Comparison of ENCODE assay signal across 9 cellular contexts in the genomic region with DNA sequence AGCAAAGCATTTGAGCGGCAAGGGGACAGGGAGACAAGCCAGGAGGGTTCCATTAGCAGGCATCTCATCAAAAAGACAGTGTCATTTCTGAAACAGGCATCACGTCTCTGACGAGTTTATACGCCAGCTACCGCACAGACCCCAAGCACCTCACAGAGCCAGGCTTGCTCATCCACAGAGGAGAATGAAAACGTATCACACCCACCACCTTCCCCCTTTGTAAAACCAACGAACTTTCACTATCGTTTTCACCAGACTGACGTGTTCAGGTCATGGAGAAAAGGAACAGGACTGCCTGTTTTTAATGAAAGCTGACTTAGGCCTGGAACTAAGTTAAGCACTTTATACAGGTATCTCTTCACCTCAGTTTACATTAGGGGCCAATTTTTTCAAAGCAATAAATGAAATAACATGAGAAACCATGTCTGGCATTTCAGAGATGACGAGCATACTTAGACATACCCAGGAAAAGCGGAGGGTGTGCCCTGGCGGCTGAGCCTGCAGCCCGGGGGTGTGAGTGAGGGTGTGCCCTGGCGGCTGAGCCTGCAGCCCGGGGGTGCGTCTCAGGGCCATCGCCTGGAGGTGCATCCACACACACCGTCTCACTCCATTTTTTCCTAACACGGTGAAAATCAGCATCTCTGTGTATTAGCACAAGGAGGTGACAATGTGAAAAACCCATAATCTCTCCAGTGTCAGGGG. TPM values are rescaled to one million over a fixed set of nuclear protein-coding genes. Genes with fewer than 3 reads are reported as not detected.
A peak's percentile ranks its signal among the peaks of the same experiment; 100 is the strongest.
DNase-seq lines count a peak whose midpoint lies in the region; ATAC-seq and TF ChIP-seq lines count a peak whose summit lies in the region.
"Had no signal": no experiment of that assay in that cellular context is flagged by ENCODE, and none has a peak within 500 bp of the region (broad histone marks: within the 10 kb centered on the region; RNA-seq: fewer than 3 reads in every experiment).

No MANE protein-coding gene starts in this region.

- DNase-seq in activated T-helper 1 cell treated with anti-CD3 and anti-CD28 coated beads, Interleukin-12 subunit alpha, Interleukin-12 subunit beta, Interleukin-2, Interleukin-4 antibody, amounts not matched to agents 30 ng/mL and 10 ng/mL and 1 ng/mL, durations not matched to agents 14 hours and 24 hours and 36 hours (ENCODE audit: low spot score) = peak; percentile 14
- peak; percentile 24 to 33 for DNase-seq in stimulated activated CD4-positive, alpha-beta T cell treated with anti-CD3 and anti-CD28 coated beads, Interleukin-2, amount 100 ng/mL, for 48 hours
- DNase-seq in NCI-H748 (lab: John Stamatoyannopoulos, UW; ENCODE audit: unreplicated experiment) = no peak
- DNase-seq in GM23248 = no peak
- no peak for DNase-seq in smooth muscle cell (lab: John Stamatoyannopoulos, UW; ENCODE audit: unreplicated experiment)
- DNase-seq: SW 1271 had no signal

- peak overlapping the region; percentile 65 for H3K27ac Mint-ChIP-seq in activated T-helper 1 cell treated with anti-CD3 and anti-CD28 coated beads, Interleukin-12 subunit alpha, Interleukin-12 subunit beta, Interleukin-2, Interleukin-4 antibody, amounts not matched to agents 30 ng/mL and 10 ng/mL and 1 ng/mL, durations not matched to agents 14 hours and 24 hours and 36 hours

- ATAC-seq in GM19035 (IDR thresholded peaks at IDR 0.05; ENCODE audit: unreplicated experiment) = peak; percentile 64
- ATAC-seq in HG03196 (IDR thresholded peaks at IDR 0.05; ENCODE audit: unreplicated experiment) = peak; percentile 56
- no peak for ATAC-seq in GM18519 (IDR thresholded peaks at IDR 0.05; ENCODE audit: low FRiP score, unreplicated experiment)

- no peak for TF ChIP-seq CTCF in smooth muscle cell (IDR thresholded peaks at IDR 0.05; ENCODE audit: borderline replicate concordance, insufficient read depth, poor library complexity, severe bottlenecking)

- intact Hi-C loops in activated T-helper 1 cell treated with anti-CD3 and anti-CD28 coated beads, Interleukin-12 subunit alpha, Interleukin-12 subunit beta, Interleukin-2, Interleukin-4 antibody, amounts not matched to agents 30 ng/mL and 10 ng/mL and 1 ng/mL, durations not matched to agents 14 hours and 24 hours and 36 hours (cut with micrococcal nuclease) = loop anchor here (1.0 to 2.0 kb wide), 3 partner anchors 20 to 33 kb away; no protein-coding TSS in a partner anchor

- no peak overlapping the region for H3K4me3 ChIP-seq in GM23248
- no peak overlapping the region for H3K4me3 ChIP-seq in smooth muscle cell

- H3K9me3 Mint-ChIP-seq in activated T-helper 1 cell treated with anti-CD3 and anti-CD28 coated beads, Interleukin-12 subunit alpha, Interleukin-12 subunit beta, Interleukin-2, Interleukin-4 antibody, amounts not matched to agents 30 ng/mL and 10 ng/mL and 1 ng/mL, durations not matched to agents 14 hours and 24 hours and 36 hours = no peaks in the 10 kb centered on the region

- no peaks in the 10 kb centered on the region for H3K9me2 ChIP-seq in GM23248 (ENCODE audit: insufficient read depth)

- H3K27ac ChIP-seq in GM23248 (no peak overlapping the region), smooth muscle cell (ENCODE audit: low read depth) (no peak overlapping the region)

- no peak overlapping the region for H3K4me2 ChIP-seq in GM23248 (ENCODE audit: unreplicated experiment)
- no peak overlapping the region for H3K4me2 ChIP-seq in smooth muscle cell

- no peaks in the 10 kb centered on the region for H3K79me2 ChIP-seq in GM23248 (ENCODE audit: insufficient read depth)
- H3K79me2 ChIP-seq in smooth muscle cell (ENCODE audit: low read depth) = no peaks in the 10 kb centered on the region

- H3K27me3 ChIP-seq in GM23248 (replicated peaks; ENCODE audit: insufficient read depth) (no peaks in the 10 kb centered on the region), smooth muscle cell (ENCODE audit: low read depth) (no peaks in the 10 kb centered on the region)

- H4K20me1 ChIP-seq in GM23248 (ENCODE audit: insufficient read depth) = no peaks in the 10 kb centered on the region
- no peaks in the 10 kb centered on the region for H4K20me1 ChIP-seq in smooth muscle cell (ENCODE audit: low read depth)

- 94 to 96% methylated on average over 19 of the region's 19 CpGs for WGBS in GM23248 (ENCODE audit: low coverage in 1 of 2, low lambda C conversion rate in 2 of 2, missing lambda C conversion rate in 2 of 2), 2 experiments
- WGBS in smooth muscle cell (ENCODE audit: low lambda C conversion rate) = 91% methylated on average over 19 of the region's 19 CpGs

- H3K9me3 ChIP-seq in GM23248 (ENCODE audit: low read depth) (no peaks in the 10 kb centered on the region), smooth muscle cell (replicated peaks; ENCODE audit: low read depth) (no peaks in the 10 kb centered on the region)

- H3K4me1 ChIP-seq in GM23248 (ENCODE audit: insufficient read depth) = no peaks in the 10 kb centered on the region
- no peaks in the 10 kb centered on the region for H3K4me1 ChIP-seq in smooth muscle cell (ENCODE audit: low read depth)

- H2AFZ ChIP-seq in GM23248 (no peak overlapping the region), smooth muscle cell (ENCODE audit: low read depth) (no peak overlapping the region)

- peak overlapping the region; percentile 32 for H3K4me3 Mint-ChIP-seq in activated T-helper 1 cell treated with anti-CD3 and anti-CD28 coated beads, Interleukin-12 subunit alpha, Interleukin-12 subunit beta, Interleukin-2, Interleukin-4 antibody, amounts not matched to agents 30 ng/mL and 10 ng/mL and 1 ng/mL, durations not matched to agents 14 hours and 24 hours and 36 hours

- H3K4me1 Mint-ChIP-seq in activated T-helper 1 cell treated with anti-CD3 and anti-CD28 coated beads, Interleukin-12 subunit alpha, Interleukin-12 subunit beta, Interleukin-2, Interleukin-4 antibody, amounts not matched to agents 30 ng/mL and 10 ng/mL and 1 ng/mL, durations not matched to agents 14 hours and 24 hours and 36 hours (ENCODE audit: low read depth) = peaks cover 15% of the 10 kb centered on the region

- H3K36me3 Mint-ChIP-seq in activated T-helper 1 cell treated with anti-CD3 and anti-CD28 coated beads, Interleukin-12 subunit alpha, Interleukin-12 subunit beta, Interleukin-2, Interleukin-4 antibody, amounts not matched to agents 30 ng/mL and 10 ng/mL and 1 ng/mL, durations not matched to agents 14 hours and 24 hours and 36 hours (ENCODE audit: low read depth) = peaks cover 32% of the 10 kb centered on the region

- H3K27me3 Mint-ChIP-seq in activated T-helper 1 cell treated with anti-CD3 and anti-CD28 coated beads, Interleukin-12 subunit alpha, Interleukin-12 subunit beta, Interleukin-2, Interleukin-4 antibody, amounts not matched to agents 30 ng/mL and 10 ng/mL and 1 ng/mL, durations not matched to agents 14 hours and 24 hours and 36 hours (ENCODE audit: insufficient read depth) = no peaks in the 10 kb centered on the region

- H3K36me3 ChIP-seq in GM23248 (ENCODE audit: low read depth) (peaks cover 50% of the 10 kb centered on the region), smooth muscle cell (ENCODE audit: low read depth) (peaks cover 5% of the 10 kb centered on the region)

- H3K9ac ChIP-seq in GM23248 (no peak overlapping the region), smooth muscle cell (ENCODE audit: low read depth) (no peak overlapping the region)

- in situ Hi-C loops in GM23248 (cut with MboI) = no loop called here

- no peaks in the 10 kb centered on the region for H3F3A ChIP-seq in GM23248 (ENCODE audit: insufficient read depth)
- H3F3A ChIP-seq in smooth muscle cell (ENCODE audit: low read depth) = no peaks in the 10 kb centered on the region

RNA-seq across cellular contexts. Expression of gene STX2, which starts 41.9 kb away (rescaled TPM):
- total RNA-seq in activated T-helper 1 cell treated with anti-CD3 and anti-CD28 coated beads, Interleukin-12 subunit alpha, Interleukin-12 subunit beta, Interleukin-2, Interleukin-4 antibody, amounts not matched to agents 30 ng/mL and 10 ng/mL and 1 ng/mL, durations not matched to agents 14 hours and 24 hours and 36 hours = 15.9 and 17.9 TPM in 2 replicates
- 45.5 and 46.9 TPM in 2 replicates for total RNA-seq in GM23248 (2014; rRNA removed; shearing (Covaris generic))
- polyA plus RNA-seq in GM23248 (2016; fragmentation: Nextera tagmentation; extraction: Ambion mirVana) = 28.9 and 30.1 TPM in 2 replicates
- total RNA-seq in smooth muscle cell = 31.4 and 32.8 TPM in 2 replicates
- 21.7 and 25.3 TPM in 2 replicates for polyA plus RNA-seq in smooth muscle cell

Comparison
In these comparisons a context has a peak if more than half of its experiments do, and no peak if none do; other contexts are left out.
1. DNase-seq: peak in activated T-helper 1 cell treated with anti-CD3 and anti-CD28 coated beads, Interleukin-12 subunit alpha, Interleukin-12 subunit beta, Interleukin-2, Interleukin-4 antibody, amounts not matched to agents 30 ng/mL and 10 ng/mL and 1 ng/mL, durations not matched to agents 14 hours and 24 hours and 36 hours (single experiment) and stimulated activated CD4-positive, alpha-beta T cell treated with anti-CD3 and anti-CD28 coated beads, Interleukin-2, amount 100 ng/mL, for 48 hours (2 of 2); none in NCI-H748 (single experiment), GM23248 (single experiment) and smooth muscle cell (single experiment).